Comparison of ENCODE assay signal across 1 cellular context in the genomic region with DNA sequence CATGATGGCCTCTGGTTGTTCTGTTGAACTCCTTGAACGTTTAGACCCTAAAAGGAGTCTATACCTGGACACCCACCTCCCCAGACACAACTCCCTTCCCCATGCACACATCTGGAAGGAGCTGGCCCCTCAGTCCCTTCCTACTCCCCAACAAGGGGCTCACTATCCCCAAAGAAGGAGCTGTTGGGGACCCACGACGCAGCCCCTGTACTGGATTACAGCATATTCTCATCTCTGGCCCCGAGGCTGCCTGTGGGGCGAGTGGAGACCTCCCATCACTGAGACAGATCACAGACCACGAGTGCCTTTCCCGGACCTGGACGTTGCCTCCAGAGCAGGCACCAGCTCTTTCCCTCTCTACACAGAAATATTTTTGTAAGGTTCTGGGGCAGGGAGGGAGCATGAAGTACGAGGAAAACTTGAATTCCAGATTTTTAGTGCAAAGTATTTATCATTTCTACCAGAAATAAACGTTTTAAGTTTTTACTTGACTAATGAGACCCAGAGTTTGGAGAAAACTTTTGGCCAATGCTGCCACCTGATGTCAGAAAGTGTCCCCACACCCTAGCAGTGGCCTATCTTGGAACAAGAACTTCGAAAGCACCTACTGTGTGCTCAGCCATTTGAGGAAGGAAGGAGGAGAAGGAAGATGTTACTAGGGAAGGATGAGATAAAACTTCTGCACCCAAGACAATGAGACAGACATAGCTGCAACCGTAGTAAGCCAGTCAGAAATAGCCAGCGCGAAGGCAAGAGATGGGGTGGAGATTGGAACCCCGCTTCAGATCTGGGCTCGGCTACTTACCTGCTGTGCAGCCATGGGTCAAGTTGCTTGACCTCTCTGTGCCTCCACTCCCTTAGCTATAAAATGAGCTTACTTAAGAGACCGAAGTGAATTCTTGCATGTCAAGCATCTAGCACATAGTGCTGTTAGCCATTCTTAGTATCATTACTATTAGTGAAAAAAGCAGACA.
TF ChIP-seq lines count a peak whose summit lies in the region.

No MANE protein-coding gene starts in this region.

TF ChIP-seq in HepG2, 621 proteins besides CTCF, POLR2A, EP300 and RAD21:
- TF ChIP-seq PHB2 (IDR thresholded peaks at IDR 0.05; ENCODE audit: partially characterized antibody) (no peak), ZNF614 (CRISPR knock-in tag; IDR thresholded peaks at IDR 0.05; ENCODE audit: borderline replicate concordance) (0 out of 2 replicates have a peak, but pooled peaks have one; percentile 14), ONECUT2 (CRISPR knock-in tag; IDR thresholded peaks at IDR 0.05) (no peak), ZFP36L2 (CRISPR knock-in tag; IDR thresholded peaks at IDR 0.05) (no peak), KDM2A (CRISPR knock-in tag; IDR thresholded peaks at IDR 0.05; ENCODE audit: borderline replicate concordance, low read depth) (0 out of 2 replicates have a peak, but pooled peaks have one; percentile 6), RFX5 (IDR thresholded peaks at IDR 0.05; ENCODE audit: low read depth, low read length) (no peak), ZNF543 (CRISPR knock-in tag; IDR thresholded peaks at IDR 0.05) (no peak), ZNF768 (CRISPR knock-in tag; IDR thresholded peaks at IDR 0.05) (peak; percentile 96), SMC3 (IDR thresholded peaks at IDR 0.05; ENCODE audit: low read length) (peak; percentile 74), ZC3H13 (CRISPR knock-in tag; IDR thresholded peaks at IDR 0.05) (no peak), POLR2AphosphoS5 (IDR thresholded peaks at IDR 0.05; ENCODE audit: low read depth, low read length) (0 out of 2 replicates have a peak, but pooled peaks have one; percentile 16), ZKSCAN1 (IDR thresholded peaks at IDR 0.05; ENCODE audit: low read length) (peak; percentile 100), RBM22 (optimal IDR thresholded peaks at IDR 0.05; ENCODE audit: low read length) (peak; percentile 84), ZNF766 (CRISPR knock-in tag; IDR thresholded peaks at IDR 0.05; ENCODE audit: borderline replicate concordance) (no peak), ZFX (CRISPR knock-in tag; IDR thresholded peaks at IDR 0.05; ENCODE audit: low read depth) (peak; percentile 7; the same call in 1 of the 2 replicates), POLR2G (IDR thresholded peaks at IDR 0.05; ENCODE audit: low read depth, low read length) (peak; percentile 20; the same call in 1 of the 2 replicates), SCMH1 (CRISPR knock-in tag; IDR thresholded peaks at IDR 0.05; ENCODE audit: borderline replicate concordance) (no peak), ZFP82 (CRISPR knock-in tag; IDR thresholded peaks at IDR 0.05; ENCODE audit: borderline replicate concordance) (no peak), MATR3 (CRISPR knock-in tag; IDR thresholded peaks at IDR 0.05) (no peak), STAG1 (CRISPR knock-in tag; IDR thresholded peaks at IDR 0.05) (peak; percentile 79), KDM4B (CRISPR knock-in tag; IDR thresholded peaks at IDR 0.05) (no peak)
- TF ChIP-seq, protein P1, sequence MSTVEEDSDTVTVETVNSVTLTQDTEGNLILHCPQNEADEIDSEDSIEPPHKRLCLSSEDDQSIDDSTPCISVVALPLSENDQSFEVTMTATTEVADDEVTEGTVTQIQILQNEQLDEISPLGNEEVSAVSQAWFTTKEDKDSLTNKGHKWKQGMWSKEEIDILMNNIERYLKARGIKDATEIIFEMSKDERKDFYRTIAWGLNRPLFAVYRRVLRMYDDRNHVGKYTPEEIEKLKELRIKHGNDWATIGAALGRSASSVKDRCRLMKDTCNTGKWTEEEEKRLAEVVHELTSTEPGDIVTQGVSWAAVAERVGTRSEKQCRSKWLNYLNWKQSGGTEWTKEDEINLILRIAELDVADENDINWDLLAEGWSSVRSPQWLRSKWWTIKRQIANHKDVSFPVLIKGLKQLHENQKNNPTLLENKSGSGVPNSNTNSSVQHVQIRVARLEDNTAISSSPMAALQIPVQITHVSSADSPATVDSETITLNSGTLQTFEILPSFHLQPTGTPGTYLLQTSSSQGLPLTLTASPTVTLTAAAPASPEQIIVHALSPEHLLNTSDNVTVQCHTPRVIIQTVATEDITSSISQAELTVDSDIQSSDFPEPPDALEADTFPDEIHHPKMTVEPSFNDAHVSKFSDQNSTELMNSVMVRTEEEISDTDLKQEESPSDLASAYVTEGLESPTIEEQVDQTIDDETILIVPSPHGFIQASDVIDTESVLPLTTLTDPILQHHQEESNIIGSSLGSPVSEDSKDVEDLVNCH (CRISPR knock-in tag; IDR thresholded peaks at IDR 0.05) = no peak
- TF ChIP-seq, protein P2, sequence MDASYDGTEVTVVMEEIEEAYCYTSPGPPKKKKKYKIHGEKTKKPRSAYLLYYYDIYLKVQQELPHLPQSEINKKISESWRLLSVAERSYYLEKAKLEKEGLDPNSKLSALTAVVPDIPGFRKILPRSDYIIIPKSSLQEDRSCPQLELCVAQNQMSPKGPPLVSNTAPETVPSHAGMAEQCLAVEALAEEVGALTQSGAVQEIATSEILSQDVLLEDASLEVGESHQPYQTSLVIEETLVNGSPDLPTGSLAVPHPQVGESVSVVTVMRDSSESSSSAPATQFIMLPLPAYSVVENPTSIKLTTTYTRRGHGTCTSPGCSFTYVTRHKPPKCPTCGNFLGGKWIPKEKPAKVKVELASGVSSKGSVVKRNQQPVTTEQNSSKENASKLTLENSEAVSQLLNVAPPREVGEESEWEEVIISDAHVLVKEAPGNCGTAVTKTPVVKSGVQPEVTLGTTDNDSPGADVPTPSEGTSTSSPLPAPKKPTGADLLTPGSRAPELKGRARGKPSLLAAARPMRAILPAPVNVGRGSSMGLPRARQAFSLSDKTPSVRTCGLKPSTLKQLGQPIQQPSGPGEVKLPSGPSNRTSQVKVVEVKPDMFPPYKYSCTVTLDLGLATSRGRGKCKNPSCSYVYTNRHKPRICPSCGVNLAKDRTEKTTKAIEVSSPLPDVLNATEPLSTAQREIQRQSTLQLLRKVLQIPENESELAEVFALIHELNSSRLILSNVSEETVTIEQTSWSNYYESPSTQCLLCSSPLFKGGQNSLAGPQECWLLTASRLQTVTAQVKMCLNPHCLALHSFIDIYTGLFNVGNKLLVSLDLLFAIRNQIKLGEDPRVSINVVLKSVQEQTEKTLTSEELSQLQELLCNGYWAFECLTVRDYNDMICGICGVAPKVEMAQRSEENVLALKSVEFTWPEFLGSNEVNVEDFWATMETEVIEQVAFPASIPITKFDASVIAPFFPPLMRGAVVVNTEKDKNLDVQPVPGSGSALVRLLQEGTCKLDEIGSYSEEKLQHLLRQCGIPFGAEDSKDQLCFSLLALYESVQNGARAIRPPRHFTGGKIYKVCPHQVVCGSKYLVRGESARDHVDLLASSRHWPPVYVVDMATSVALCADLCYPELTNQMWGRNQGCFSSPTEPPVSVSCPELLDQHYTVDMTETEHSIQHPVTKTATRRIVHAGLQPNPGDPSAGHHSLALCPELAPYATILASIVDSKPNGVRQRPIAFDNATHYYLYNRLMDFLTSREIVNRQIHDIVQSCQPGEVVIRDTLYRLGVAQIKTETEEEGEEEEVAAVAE (CRISPR knock-in tag; IDR thresholded peaks at IDR 0.05; ENCODE audit: borderline replicate concordance) = no peak
- TF ChIP-seq, protein P3, sequence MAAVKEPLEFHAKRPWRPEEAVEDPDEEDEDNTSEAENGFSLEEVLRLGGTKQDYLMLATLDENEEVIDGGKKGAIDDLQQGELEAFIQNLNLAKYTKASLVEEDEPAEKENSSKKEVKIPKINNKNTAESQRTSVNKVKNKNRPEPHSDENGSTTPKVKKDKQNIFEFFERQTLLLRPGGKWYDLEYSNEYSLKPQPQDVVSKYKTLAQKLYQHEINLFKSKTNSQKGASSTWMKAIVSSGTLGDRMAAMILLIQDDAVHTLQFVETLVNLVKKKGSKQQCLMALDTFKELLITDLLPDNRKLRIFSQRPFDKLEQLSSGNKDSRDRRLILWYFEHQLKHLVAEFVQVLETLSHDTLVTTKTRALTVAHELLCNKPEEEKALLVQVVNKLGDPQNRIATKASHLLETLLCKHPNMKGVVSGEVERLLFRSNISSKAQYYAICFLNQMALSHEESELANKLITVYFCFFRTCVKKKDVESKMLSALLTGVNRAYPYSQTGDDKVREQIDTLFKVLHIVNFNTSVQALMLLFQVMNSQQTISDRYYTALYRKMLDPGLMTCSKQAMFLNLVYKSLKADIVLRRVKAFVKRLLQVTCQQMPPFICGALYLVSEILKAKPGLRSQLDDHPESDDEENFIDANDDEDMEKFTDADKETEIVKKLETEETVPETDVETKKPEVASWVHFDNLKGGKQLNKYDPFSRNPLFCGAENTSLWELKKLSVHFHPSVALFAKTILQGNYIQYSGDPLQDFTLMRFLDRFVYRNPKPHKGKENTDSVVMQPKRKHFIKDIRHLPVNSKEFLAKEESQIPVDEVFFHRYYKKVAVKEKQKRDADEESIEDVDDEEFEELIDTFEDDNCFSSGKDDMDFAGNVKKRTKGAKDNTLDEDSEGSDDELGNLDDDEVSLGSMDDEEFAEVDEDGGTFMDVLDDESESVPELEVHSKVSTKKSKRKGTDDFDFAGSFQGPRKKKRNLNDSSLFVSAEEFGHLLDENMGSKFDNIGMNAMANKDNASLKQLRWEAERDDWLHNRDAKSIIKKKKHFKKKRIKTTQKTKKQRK (IDR thresholded peaks at IDR 0.05; ENCODE audit: low read length) = no peak
- TF ChIP-seq, protein P4, sequence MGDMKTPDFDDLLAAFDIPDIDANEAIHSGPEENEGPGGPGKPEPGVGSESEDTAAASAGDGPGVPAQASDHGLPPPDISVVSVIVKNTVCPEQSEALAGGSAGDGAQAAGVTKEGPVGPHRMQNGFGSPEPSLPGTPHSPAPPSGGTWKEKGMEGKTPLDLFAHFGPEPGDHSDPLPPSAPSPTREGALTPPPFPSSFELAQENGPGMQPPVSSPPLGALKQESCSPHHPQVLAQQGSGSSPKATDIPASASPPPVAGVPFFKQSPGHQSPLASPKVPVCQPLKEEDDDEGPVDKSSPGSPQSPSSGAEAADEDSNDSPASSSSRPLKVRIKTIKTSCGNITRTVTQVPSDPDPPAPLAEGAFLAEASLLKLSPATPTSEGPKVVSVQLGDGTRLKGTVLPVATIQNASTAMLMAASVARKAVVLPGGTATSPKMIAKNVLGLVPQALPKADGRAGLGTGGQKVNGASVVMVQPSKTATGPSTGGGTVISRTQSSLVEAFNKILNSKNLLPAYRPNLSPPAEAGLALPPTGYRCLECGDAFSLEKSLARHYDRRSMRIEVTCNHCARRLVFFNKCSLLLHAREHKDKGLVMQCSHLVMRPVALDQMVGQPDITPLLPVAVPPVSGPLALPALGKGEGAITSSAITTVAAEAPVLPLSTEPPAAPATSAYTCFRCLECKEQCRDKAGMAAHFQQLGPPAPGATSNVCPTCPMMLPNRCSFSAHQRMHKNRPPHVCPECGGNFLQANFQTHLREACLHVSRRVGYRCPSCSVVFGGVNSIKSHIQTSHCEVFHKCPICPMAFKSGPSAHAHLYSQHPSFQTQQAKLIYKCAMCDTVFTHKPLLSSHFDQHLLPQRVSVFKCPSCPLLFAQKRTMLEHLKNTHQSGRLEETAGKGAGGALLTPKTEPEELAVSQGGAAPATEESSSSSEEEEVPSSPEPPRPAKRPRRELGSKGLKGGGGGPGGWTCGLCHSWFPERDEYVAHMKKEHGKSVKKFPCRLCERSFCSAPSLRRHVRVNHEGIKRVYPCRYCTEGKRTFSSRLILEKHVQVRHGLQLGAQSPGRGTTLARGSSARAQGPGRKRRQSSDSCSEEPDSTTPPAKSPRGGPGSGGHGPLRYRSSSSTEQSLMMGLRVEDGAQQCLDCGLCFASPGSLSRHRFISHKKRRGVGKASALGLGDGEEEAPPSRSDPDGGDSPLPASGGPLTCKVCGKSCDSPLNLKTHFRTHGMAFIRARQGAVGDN (CRISPR knock-in tag; IDR thresholded peaks at IDR 0.05) = 0 out of 2 replicates have a peak, but pooled peaks have one; percentile 11
